8 cellular contexts compared by ENCODE assay signal in genomic region chrX:40097101-40097491, GRCh38. TPM values are rescaled to one million over a fixed set of nuclear protein-coding genes. Genes with fewer than 3 reads are reported as not detected.
DNase-seq lines count a peak whose midpoint lies in the region; ATAC-seq, FAIRE-seq and TF ChIP-seq lines count a peak whose summit lies in the region.

No MANE protein-coding gene starts in this region.

- no peak overlapping the region for H4K91ac ChIP-seq in H1 (replicated peaks; ENCODE audit: insufficient read length, low read length)

- no peaks in the 10 kb centered on the region for H3K9me2 ChIP-seq in DOHH2 (replicated peaks; ENCODE audit: control insufficient read depth, low read length)

- H3K18ac ChIP-seq in H1 (ENCODE audit: extremely low read depth, low read length), result no peak overlapping the region

- H3K4ac ChIP-seq in H1 (replicated peaks; ENCODE audit: insufficient read length, low read depth, low read length), result no peak overlapping the region

- H3K27ac Mint-ChIP-seq in osteocyte (ENCODE audit: unreplicated experiment), result peak overlapping the region; percentile 34

- H3K27me3 ChIP-seq in DOHH2 (ENCODE audit: control insufficient read depth, low read length), result no peaks in the 10 kb centered on the region
- H3K27me3 ChIP-seq in H1 (replicated peaks in 1 of 4; ENCODE audit: control insufficient read depth in 3 of 4, extremely low read depth in 1 of 4, insufficient read depth in 3 of 4, low read length in 3 of 4), result peaks cover 0 to 19% (median 6%) of the 10 kb centered on the region in 4 experiments; a peak in 4 of 7 replicates

- no peak for TF ChIP-seq EP300 in H1 (IDR thresholded peaks at IDR 0.05; ENCODE audit: borderline replicate concordance in 1 of 2, low read depth in 2 of 2, low read length in 2 of 2)

- no peaks in the 10 kb centered on the region for H3K79me1 ChIP-seq in H1 (ENCODE audit: low read depth, low read length)

- H2BK15ac ChIP-seq in H1 (ENCODE audit: low read length), result no peak overlapping the region

- H3K36me3 ChIP-seq in DOHH2 (ENCODE audit: control insufficient read depth, low read length) (no peaks in the 10 kb centered on the region), H1 (ENCODE audit: control insufficient read depth in 2 of 4, insufficient read depth in 4 of 4, low read length in 3 of 4) (no peaks in the 10 kb centered on the region)

- no peaks in the 10 kb centered on the region for H3K36me3 Mint-ChIP-seq in osteocyte (ENCODE audit: unreplicated experiment)

- H3K4me1 ChIP-seq in DOHH2 (ENCODE audit: control insufficient read depth, low read length), result peaks cover 62% of the 10 kb centered on the region
- peaks cover 3 to 21% (median 10%) of the 10 kb centered on the region in 4 experiments; a peak in 6 of 7 replicates for H3K4me1 ChIP-seq in H1 (replicated peaks in 1 of 4; ENCODE audit: control insufficient read depth in 3 of 4, insufficient read depth in 4 of 4, low read length in 3 of 4)

- no peak for ATAC-seq in GM18868 (IDR thresholded peaks at IDR 0.05; ENCODE audit: unreplicated experiment)

- H4K8ac ChIP-seq in H1 (ENCODE audit: extremely low read depth, insufficient read depth, low read length), result no peak overlapping the region

- H3F3A ChIP-seq in DOHH2 (ENCODE audit: control insufficient read depth, insufficient read depth), result peaks cover 20% of the 10 kb centered on the region

- H3K27ac ChIP-seq in DOHH2 (ENCODE audit: low read depth, low read length), result peak overlapping the region; percentile 54
- H3K27ac ChIP-seq in H1 (ENCODE audit: low read depth, low read length), result no peak overlapping the region

- peaks cover 21% of the 10 kb centered on the region; the same call in 1 of the 2 replicates for H3K23me2 ChIP-seq in H1 (ENCODE audit: low read depth, low read length)

- POLR2A ChIA-PET in H1 (lab: Charles Lee; ENCODE audit: partially characterized antibody), result interaction anchor here (1.0 to 29.1 kb wide), 8 partner anchors 8 to 91 kb away, joined by 3 to 509 read pairs (median 6); no protein-coding TSS in a partner anchor

- no peaks in the 10 kb centered on the region for H3K9me3 Mint-ChIP-seq in osteocyte (ENCODE audit: unreplicated experiment)

- no peak overlapping the region for H2AK5ac ChIP-seq in H1 (ENCODE audit: low read depth, low read length)

- CTCF ChIA-PET in H1 (lab: Charles Lee; ENCODE audit: partially characterized antibody), result interaction anchor here (0.6 to 2.2 kb wide), 3 partner anchors 9 to 45 kb away, joined by 3 to 7 read pairs (median 3); no protein-coding TSS in a partner anchor

- TF ChIP-seq CTCF in DOHH2 (IDR thresholded peaks at IDR 0.05; ENCODE audit: low read depth, low read length, poor library complexity, severe bottlenecking) (no peak), H1 (IDR thresholded peaks at IDR 0.05; ENCODE audit: control extremely low read depth in 1 of 3, insufficient read depth in 1 of 3, low read depth in 1 of 3, low read length in 3 of 3) (no peak), osteocyte (IDR thresholded peaks at IDR 0.05) (no peak)

- DNase-seq in OCI-M1 (lab: John Stamatoyannopoulos, UW) (peak; percentile 51), H1 (ENCODE audit: low read depth in 1 of 2, low spot score in 2 of 2) (no peak), osteocyte (ENCODE audit: extremely low spot score, unreplicated experiment) (no peak), RCC 7860 (ENCODE audit: low spot score) (no peak), GM19238 (ENCODE audit: insufficient read length, low spot score) (no peak), HuH-7 (ENCODE audit: low spot score) (no peak)

- FAIRE-seq in H1 (lab: Jason Lieb, UNC) (no peak), RCC 7860 (lab: Jason Lieb, UNC) (no peak)

- no peaks in the 10 kb centered on the region for H3K27me3 Mint-ChIP-seq in osteocyte (ENCODE audit: unreplicated experiment)

- H3K4me1 Mint-ChIP-seq in osteocyte (ENCODE audit: unreplicated experiment), result peaks cover 46% of the 10 kb centered on the region

- H3K4me3 Mint-ChIP-seq in osteocyte (ENCODE audit: unreplicated experiment), result peak overlapping the region; percentile 91

- no peak overlapping the region for H4K5ac ChIP-seq in H1 (ENCODE audit: insufficient read length, low read depth, low read length)

- H3K14ac ChIP-seq in H1 (ENCODE audit: insufficient read length), result no peak overlapping the region

- TF ChIP-seq RAD21 in H1 (IDR thresholded peaks at IDR 0.05 in 1 of 2, conservative IDR thresholded peaks at IDR 0.05 in 1 of 2; ENCODE audit: low read depth in 2 of 2, low read length in 2 of 2), result no peak

- 0% methylated on average over 6 of the region's 45 CpGs; no CpG with 5 or more reads in 1 of the 2 experiments for WGBS in H1 (ENCODE audit: extremely low coverage in 1 of 2, insufficient coverage in 1 of 2, insufficient read length in 1 of 2, insufficient replicate concordance in 2 of 2, low coverage in 1 of 2, low lambda C conversion rate in 2 of 2, missing lambda C conversion rate in 1 of 2), 2 experiments

- H3K23ac ChIP-seq in H1 (ENCODE audit: insufficient read length), result no peak overlapping the region

- H2BK20ac ChIP-seq in H1 (ENCODE audit: low read length), result no peak overlapping the region

- no peak overlapping the region for H2AFZ ChIP-seq in H1 (ENCODE audit: low read length)

- H3K4me3 ChIP-seq in DOHH2 (ENCODE audit: low read length), result peak overlapping the region; percentile 80
- H3K4me3 ChIP-seq in H1 (ENCODE audit: extremely low read depth in 1 of 4, insufficient read depth in 2 of 4, low read depth in 3 of 4, low read length in 4 of 4), result peak overlapping the region; percentile 19 to 79 (median 55); a peak in 6 of 8 replicates

- H4K20me1 ChIP-seq in DOHH2 (ENCODE audit: control insufficient read depth, insufficient read depth, low read depth, low read length) (peaks cover 21% of the 10 kb centered on the region), H1 (replicated peaks in 1 of 2; ENCODE audit: control insufficient read depth in 1 of 2, insufficient read depth in 2 of 2, low read length in 2 of 2) (peaks cover 4 to 5% of the 10 kb centered on the region in 2 experiments)

- H3K9ac ChIP-seq in H1 (replicated peaks in 1 of 4; ENCODE audit: extremely low read depth in 1 of 4, low read depth in 3 of 4, low read length in 3 of 4), result no peak overlapping the region

- H3K9me3 ChIP-seq in DOHH2 (ENCODE audit: control insufficient read depth, insufficient read depth, low read length), result no peaks in the 10 kb centered on the region
- no peaks in the 10 kb centered on the region for H3K9me3 ChIP-seq in H1 (ENCODE audit: insufficient read depth in 2 of 2, low read depth in 1 of 2, low read length in 1 of 2)

- TF ChIP-seq POLR2A in H1 (IDR thresholded peaks at IDR 0.05; ENCODE audit: control extremely low read depth in 1 of 2, low read depth in 2 of 2, low read length in 2 of 2), result no peak

- H3K79me2 ChIP-seq in DOHH2 (ENCODE audit: control insufficient read depth, low read length) (peaks cover 47% of the 10 kb centered on the region), H1 (ENCODE audit: control insufficient read depth in 1 of 2, insufficient read depth in 2 of 2, low read length in 2 of 2) (peaks cover 18 to 51% of the 10 kb centered on the region in 2 experiments)

- no peak overlapping the region for H2BK12ac ChIP-seq in H1 (ENCODE audit: low read depth, low read length)

- no peak overlapping the region for H2BK5ac ChIP-seq in H1 (ENCODE audit: low read depth, low read length)

- H3K4me2 ChIP-seq in DOHH2 (ENCODE audit: low read length) (peak overlapping the region; percentile 26; the same call in 1 of the 2 replicates), H1 (ENCODE audit: insufficient read depth in 1 of 2, low read depth in 2 of 2, low read length in 2 of 2) (no peak overlapping the region; a peak in 1 of 4 replicates)

- no peak overlapping the region for H3K56ac ChIP-seq in H1 (replicated peaks; ENCODE audit: insufficient read length, low read depth, low read length)

- H2BK120ac ChIP-seq in H1 (replicated peaks; ENCODE audit: low read depth, low read length), result no peak overlapping the region

TF ChIP-seq in H1, 55 proteins besides CTCF, POLR2A, EP300 and RAD21:
- TF ChIP-seq SUZ12 (IDR thresholded peaks at IDR 0.05; ENCODE audit: low read length) (no peak), KDM1A (IDR thresholded peaks at IDR 0.05; ENCODE audit: borderline replicate concordance, low read length) (no peak), KDM4A (IDR thresholded peaks at IDR 0.05; ENCODE audit: low read depth, low read length, severe bottlenecking) (no peak), ASH2L (IDR thresholded peaks at IDR 0.05; ENCODE audit: low read length) (no peak), SIRT6 (IDR thresholded peaks at IDR 0.05; ENCODE audit: low read length) (no peak), JUN (IDR thresholded peaks at IDR 0.05; ENCODE audit: low read depth, low read length) (no peak), SRF (IDR thresholded peaks at IDR 0.05; ENCODE audit: low read depth, low read length) (no peak), PHF8 (conservative IDR thresholded peaks at IDR 0.05; ENCODE audit: low read depth, low read length) (0 out of 2 replicates have a peak, but pooled peaks have one; percentile 10)

RNA-seq across cellular contexts. Expression of gene BCOR, which starts 0.7 kb away (rescaled TPM):
- total RNA-seq in H1 (2021; fragmentation: NEBNext Ultra II Directional; extraction: Animal tissue kit (Norgen Biotek cat#: 25700)), result 50.8 and 54.7 TPM in 2 replicates
- 25.0 and 38.7 TPM in 2 replicates for polyA plus RNA-seq in H1 (2011; rRNA removed)
- 23.7 TPM for polyA plus RNA-seq in H1 (2011; cell fraction: cytosol; rRNA removed)
- 71.8 TPM for polyA plus RNA-seq in H1 (2011; cell fraction: nucleus; rRNA removed)
- polyA plus RNA-seq in H1 (2012, experiment 1 of 2), result 30.9 to 39.5 TPM (median 38.0 TPM) in 4 replicates
- 13.5 TPM for polyA plus RNA-seq in H1 (2012, experiment 2 of 2)
- 27.2 TPM for polyA plus RNA-seq in H1 (2013, experiment 1 of 2)
- polyA plus RNA-seq in H1 (2013, experiment 2 of 2), result 25.2 TPM
- polyA minus RNA-seq in H1 (2011; rRNA and poly(A)+ RNA removed), result 34.2 and 37.3 TPM in 2 replicates
- 61.1 TPM for polyA minus RNA-seq in H1 (2011; cell fraction: cytosol; rRNA and poly(A)+ RNA removed)
- polyA minus RNA-seq in H1 (2011; cell fraction: nucleus; rRNA and poly(A)+ RNA removed), result 51.4 TPM
- 24.1 and 24.8 TPM in 2 replicates for total RNA-seq in osteocyte
